In genomic region chr12:68119250-68119649, GRCh38 we compare ENCODE assay signal across 11 cellular contexts. TPM values are rescaled to one million over a fixed set of nuclear protein-coding genes. Genes with fewer than 3 reads are reported as not detected.
DNase-seq lines count a peak whose midpoint lies in the region; ATAC-seq and TF ChIP-seq lines count a peak whose summit lies in the region.
"Had no signal": no experiment of that assay in that cellular context is flagged by ENCODE, and none has a peak within 500 bp of the region (broad histone marks: within the 10 kb centered on the region; RNA-seq: fewer than 3 reads in every experiment).

No MANE protein-coding gene starts in this region.

- no peak overlapping the region for H3K27ac ChIP-seq in heart left ventricle
- H3K27ac ChIP-seq: 22Rv1, VCaP had no signal

- no peaks in the 10 kb centered on the region for H3K27me3 Mint-ChIP-seq in activated naive CD8-positive, alpha-beta T cell treated with anti-CD3 and anti-CD28 coated beads, Interleukin-2, amount 50 U/mL, for 24 hours

- TF ChIP-seq POLR2A in heart left ventricle (IDR thresholded peaks at IDR 0.05), result no peak

- H3K36me3 Mint-ChIP-seq in activated naive CD8-positive, alpha-beta T cell treated with anti-CD3 and anti-CD28 coated beads, Interleukin-2, amount 50 U/mL, for 24 hours (ENCODE audit: low read depth), result no peaks in the 10 kb centered on the region

- H3K9me3 Mint-ChIP-seq in activated naive CD8-positive, alpha-beta T cell treated with anti-CD3 and anti-CD28 coated beads, Interleukin-2, amount 50 U/mL, for 24 hours, result no peaks in the 10 kb centered on the region

- TF ChIP-seq CTCF in heart left ventricle (IDR thresholded peaks at IDR 0.05), result no peak

- no peaks in the 10 kb centered on the region for H3K4me1 ChIP-seq in heart left ventricle

- no peak overlapping the region for H3K27ac Mint-ChIP-seq in activated naive CD8-positive, alpha-beta T cell treated with anti-CD3 and anti-CD28 coated beads, Interleukin-2, amount 50 U/mL, for 24 hours

- ATAC-seq in GM19467 (IDR thresholded peaks at IDR 0.05; ENCODE audit: unreplicated experiment) (peak; percentile 38), HG03108 (IDR thresholded peaks at IDR 0.05; ENCODE audit: unreplicated experiment) (peak; percentile 29), heart left ventricle (no peak)
- ATAC-seq in activated naive CD8-positive, alpha-beta T cell treated with anti-CD3 and anti-CD28 coated beads, Interleukin-2, amount 50 U/mL, for 24 hours, result peak; percentile 77

- no peak overlapping the region for H3K4me3 Mint-ChIP-seq in activated naive CD8-positive, alpha-beta T cell treated with anti-CD3 and anti-CD28 coated beads, Interleukin-2, amount 50 U/mL, for 24 hours

- DNase-seq in NCI-H2171 treated with DMSO at 0.1 percent for 48 hours (lab: John Stamatoyannopoulos, UW) (peak; percentile 43), NCI-H2171 (lab: John Stamatoyannopoulos, UW) (no peak), NCI-H510A (lab: John Stamatoyannopoulos, UW) (no peak), Ammon's horn (ENCODE audit: low spot score) (no peak), heart left ventricle (no peak)
- DNase-seq in activated naive CD8-positive, alpha-beta T cell treated with anti-CD3 and anti-CD28 coated beads, Interleukin-2, amount 50 U/mL, for 24 hours, result no peak

- no peaks in the 10 kb centered on the region for H3K27me3 ChIP-seq in heart left ventricle

- H3K4me1 Mint-ChIP-seq in activated naive CD8-positive, alpha-beta T cell treated with anti-CD3 and anti-CD28 coated beads, Interleukin-2, amount 50 U/mL, for 24 hours, result peaks cover 27% of the 10 kb centered on the region

- H3K36me3 ChIP-seq in heart left ventricle, result no peaks in the 10 kb centered on the region

- 61 to 70% (median 64%) methylated on average over 1 of the region's 1 CpG for WGBS in heart left ventricle, 4 donors

- H3K4me3 ChIP-seq in heart left ventricle, result no peak overlapping the region

- no peaks in the 10 kb centered on the region for H3K9me3 ChIP-seq in heart left ventricle

- intact Hi-C loops in heart left ventricle (cut with DNase I), result no loop called here

RNA-seq across cellular contexts. Expression of gene IFNG, which starts 40.3 kb away (rescaled TPM):
- total RNA-seq in heart left ventricle, result 1 to 10 TPM in 1 of 9 donors, under 1 TPM in 1, not detected in 7; 0.20 to 1.3 TPM
- not detected for polyA plus RNA-seq in heart left ventricle
- total RNA-seq: glomerular endothelial cell had no signal

Comparison
In these comparisons a context has a peak if more than half of its experiments do, and no peak if none do; other contexts are left out.
1. ATAC-seq: peak in GM19467 (single experiment), HG03108 (single experiment) and activated naive CD8-positive, alpha-beta T cell treated with anti-CD3 and anti-CD28 coated beads, Interleukin-2, amount 50 U/mL, for 24 hours (single experiment); none in heart left ventricle (0 of 4).